Comparison of ENCODE assay signal across 8 cellular contexts in the genomic region with DNA sequence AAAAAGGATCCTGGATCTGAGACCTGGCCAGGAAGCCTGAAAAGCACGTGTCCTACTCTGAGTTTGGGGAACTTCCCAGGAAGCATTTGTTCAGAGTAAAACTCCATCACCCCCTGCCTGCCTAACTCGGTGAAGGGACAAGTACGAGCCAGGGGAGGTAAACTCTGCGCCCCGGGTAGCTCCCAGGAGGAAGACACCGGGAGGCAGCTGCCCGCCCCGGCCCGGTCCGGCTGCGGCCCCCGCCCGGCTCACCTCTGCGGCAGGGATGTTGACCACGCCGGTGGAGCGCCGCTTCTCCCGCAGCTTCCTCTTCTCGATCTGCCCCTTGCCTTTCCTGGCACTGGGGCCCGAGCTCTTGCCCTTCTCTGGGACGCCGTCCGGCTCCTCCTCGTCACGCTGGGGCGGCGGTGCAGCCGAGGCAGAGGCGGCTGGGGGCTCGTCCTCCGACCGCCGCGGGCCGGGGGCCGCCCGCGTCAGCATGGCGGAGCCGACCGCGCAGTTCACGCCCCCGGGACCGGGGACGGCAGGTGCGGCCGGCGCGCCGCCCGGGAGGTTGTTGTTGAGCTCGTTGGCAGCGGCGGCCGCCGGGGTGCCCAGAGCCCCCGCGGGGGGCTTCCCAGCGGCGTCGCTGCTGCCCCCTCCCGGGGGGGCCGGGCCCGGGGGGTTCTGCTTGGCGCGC. TPM values are rescaled to one million over a fixed set of nuclear protein-coding genes. Genes with fewer than 3 reads are reported as not detected.
DNase-seq lines count a peak whose midpoint lies in the region; ATAC-seq, FAIRE-seq and TF ChIP-seq lines count a peak whose summit lies in the region.

No MANE protein-coding gene starts in this region.

- H4K91ac ChIP-seq in H9 (ENCODE audit: insufficient read length, low read depth, low read length): no peak overlapping the region

- H3K23ac ChIP-seq in H9 (ENCODE audit: insufficient read length, low read depth, low read length): no peak overlapping the region

- CTCF ChIA-PET in A549 (lab: Yijun Ruan, JAX): interaction anchor here (0.6 to 2.6 kb wide), 9 partner anchors 10 to 577 kb away, joined by 3 to 9 read pairs (median 4); no protein-coding TSS in a partner anchor

- POLR2A ChIA-PET in A549 (lab: Yijun Ruan, JAX): interaction anchor here (1.0 to 3.1 kb wide), 5 partner anchors 8 to 142 kb away, joined by 5 to 16 read pairs (median 8); no protein-coding TSS in a partner anchor

- TF ChIP-seq EP300 in A549 (IDR thresholded peaks at IDR 0.05): no peak

- H3K14ac ChIP-seq in H9 (ENCODE audit: insufficient read depth, low read length): peak overlapping the region; percentile 93; the same call in 1 of the 2 replicates

- H2AK5ac ChIP-seq in H9 (ENCODE audit: insufficient read length, low read length): no peak overlapping the region

- no peak overlapping the region for H2AFZ ChIP-seq in H9 (ENCODE audit: low read length)

- H3K4me3 Mint-ChIP-seq in H9: peak overlapping the region; percentile 87 to 97
- H3K4me3 Mint-ChIP-seq in activated T-cell treated with anti-CD3 and anti-CD28 coated beads, Interleukin-2, amount 50 U/mL, for 4 hours: peak overlapping the region; percentile 76

- peaks cover 45% of the 10 kb centered on the region for H3K79me2 ChIP-seq in H9 (ENCODE audit: insufficient read depth, low read length)

- TF ChIP-seq CTCF in A549 (IDR thresholded peaks at IDR 0.05): no peak
- no peak for TF ChIP-seq CTCF in H9 (conservative IDR thresholded peaks at IDR 0.05)
- TF ChIP-seq CTCF in neutrophil (IDR thresholded peaks at IDR 0.05): no peak

- no peak overlapping the region for H4K8ac ChIP-seq in H9 (replicated peaks; ENCODE audit: insufficient read length, low read depth, low read length)

- H3K56ac ChIP-seq in H9 (ENCODE audit: insufficient read length, low read depth, low read length): no peak overlapping the region

- H3K18ac ChIP-seq in H9 (ENCODE audit: insufficient read length, low read depth, low read length): no peak overlapping the region

- H3K9me3 Mint-ChIP-seq in H9: peaks cover 0 to 2% of the 10 kb centered on the region in 2 experiments; a peak in 2 of 5 replicates
- no peaks in the 10 kb centered on the region for H3K9me3 Mint-ChIP-seq in activated T-cell treated with anti-CD3 and anti-CD28 coated beads, Interleukin-2, amount 50 U/mL, for 4 hours

- ATAC-seq in A549: peak; percentile 14 to 15
- peak; percentile 30 to 32 for ATAC-seq in activated T-cell treated with anti-CD3 and anti-CD28 coated beads, Interleukin-2, amount 50 U/mL, for 4 hours

- WGBS in A549 (ENCODE audit: missing lambda C conversion rate): 0% methylated on average over 16 of the region's 68 CpGs
- no CpG with 5 or more reads among the region's 68 CpGs for WGBS in H9 (ENCODE audit: extremely low coverage, insufficient read length, low lambda C conversion rate)

- no peak overlapping the region for H3K4ac ChIP-seq in H9 (ENCODE audit: low read depth, low read length)

- DNase-seq in A549 (ENCODE audit: low read depth in 1 of 2, low spot score in 1 of 2): peak; percentile 38 to 76
- peak; percentile 26 for DNase-seq in GDM1 (lab: John Stamatoyannopoulos, UW)
- DNase-seq in H9: peak; percentile 57
- peak; percentile 52 for DNase-seq in LHCN-M2 (ENCODE audit: low read depth)
- DNase-seq in activated T-cell treated with anti-CD3 and anti-CD28 coated beads, Interleukin-2, amount 50 U/mL, for 4 hours: no peak
- peak; percentile 53 for DNase-seq in glomerular visceral epithelial cell (ENCODE audit: extremely low spot score)
- DNase-seq in cerebellar nuclear complex (lab: John Stamatoyannopoulos, UW): no peak

- peak overlapping the region; percentile 90 for H3K4me2 ChIP-seq in A549
- peak overlapping the region; percentile 94 for H3K4me2 ChIP-seq in H9 (ENCODE audit: insufficient read depth, insufficient read length, low read length)

- H3K4me3 ChIP-seq in A549 (peak overlapping the region; percentile 88), neutrophil (ENCODE audit: low read depth in 1 of 2, low read length in 1 of 2) (peak overlapping the region; percentile 57 to 67)

- H2BK15ac ChIP-seq in H9 (ENCODE audit: low read depth, low read length): no peak overlapping the region

- no peak overlapping the region for H4K5ac ChIP-seq in H9 (ENCODE audit: insufficient read length, low read depth, low read length)

- H3T11ph ChIP-seq in H9 (ENCODE audit: low read length): no peak overlapping the region

- H3K79me1 ChIP-seq in H9 (ENCODE audit: insufficient read depth, low read depth, low read length, poor library complexity, severe bottlenecking): no peaks in the 10 kb centered on the region

- H3K27ac Mint-ChIP-seq in H9: peak overlapping the region; percentile 93 to 96 (median 93); a peak in 3 of 7 replicates

- no peak for FAIRE-seq in A549 (lab: Jason Lieb, UNC)

- H2BK20ac ChIP-seq in H9 (ENCODE audit: low read depth, low read length, poor library complexity, severe bottlenecking): no peak overlapping the region

- H3K27ac ChIP-seq in A549: peak overlapping the region; percentile 93 to 98
- H3K27ac ChIP-seq in H9 (ENCODE audit: insufficient read length, low read depth, low read length): peak overlapping the region; percentile 26
- peak overlapping the region; percentile 38 for H3K27ac ChIP-seq in neutrophil

- H3K36me3 Mint-ChIP-seq in H9 (ENCODE audit: insufficient read depth in 1 of 3, low read depth in 3 of 3): peaks cover 21 to 27% (median 22%) of the 10 kb centered on the region in 3 experiments
- H3K36me3 Mint-ChIP-seq in activated T-cell treated with anti-CD3 and anti-CD28 coated beads, Interleukin-2, amount 50 U/mL, for 4 hours (ENCODE audit: insufficient read depth): no peaks in the 10 kb centered on the region

- H3K27me3 ChIP-seq in H9 (ENCODE audit: insufficient read depth, low read length) (no peaks in the 10 kb centered on the region), neutrophil (peaks cover 65% of the 10 kb centered on the region)

- TF ChIP-seq RAD21 in A549 (conservative IDR thresholded peaks at IDR 0.05 in 1 of 2, IDR thresholded peaks at IDR 0.05 in 1 of 2): no peak

- H3K4me1 ChIP-seq in A549 (peaks cover 44% of the 10 kb centered on the region), H9 (ENCODE audit: insufficient read depth, low read length) (peaks cover 3% of the 10 kb centered on the region; the same call in 1 of the 2 replicates), neutrophil (ENCODE audit: control insufficient read depth in 1 of 2, insufficient read depth in 1 of 2, low read depth in 1 of 2, low read length in 1 of 2) (peaks cover 22 to 27% of the 10 kb centered on the region in 2 experiments)

- H3K23me2 ChIP-seq in H9 (ENCODE audit: insufficient read length, low read depth, low read length, poor library complexity, severe bottlenecking): peaks cover 22% of the 10 kb centered on the region

- no peaks in the 10 kb centered on the region for H4K20me1 ChIP-seq in H9 (ENCODE audit: control insufficient read depth, insufficient read depth, insufficient read length)

- peaks cover 45 to 50% of the 10 kb centered on the region in 2 experiments for H3K4me1 Mint-ChIP-seq in H9
- H3K4me1 Mint-ChIP-seq in activated T-cell treated with anti-CD3 and anti-CD28 coated beads, Interleukin-2, amount 50 U/mL, for 4 hours (ENCODE audit: low read depth): peaks cover 12% of the 10 kb centered on the region

- TF ChIP-seq POLR2A in A549 (IDR thresholded peaks at IDR 0.05; ENCODE audit: low read length): no peak

- H3K9ac ChIP-seq in H9 (ENCODE audit: extremely low read depth, insufficient read length, low read length): peak overlapping the region; percentile 94

- no peak overlapping the region for H2BK120ac ChIP-seq in H9 (ENCODE audit: low read depth, low read length, poor library complexity, severe bottlenecking)

- H2BK12ac ChIP-seq in H9 (ENCODE audit: insufficient read length, low read depth, low read length): no peak overlapping the region

- H2BK5ac ChIP-seq in H9 (ENCODE audit: insufficient read length, low read length): no peak overlapping the region

- H3K9me3 ChIP-seq in A549: no peaks in the 10 kb centered on the region
- H3K9me3 ChIP-seq in H9 (ENCODE audit: control insufficient read depth, low read depth, low read length): no peaks in the 10 kb centered on the region
- no peaks in the 10 kb centered on the region for H3K9me3 ChIP-seq in neutrophil

- no peaks in the 10 kb centered on the region for H3K27me3 Mint-ChIP-seq in H9 (ENCODE audit: low read depth)
- peaks cover 63% of the 10 kb centered on the region for H3K27me3 Mint-ChIP-seq in activated T-cell treated with anti-CD3 and anti-CD28 coated beads, Interleukin-2, amount 50 U/mL, for 4 hours (ENCODE audit: low read depth)

- H3K36me3 ChIP-seq in neutrophil: no peaks in the 10 kb centered on the region

TF ChIP-seq in A549, 52 proteins besides CTCF, POLR2A, EP300 and RAD21 (continues in another document):
- TF ChIP-seq E2F6 (IDR thresholded peaks at IDR 0.05; ENCODE audit: borderline replicate concordance, low read depth): no peak
- peak in 1 of 2 experiments; percentile 47; a peak in 2 of 5 replicates for TF ChIP-seq JUN (IDR thresholded peaks at IDR 0.05)

RNA-seq across cellular contexts. Expression of gene PAWR, which starts 1.1 kb away (rescaled TPM):
- 34.0 and 55.2 TPM in 2 replicates for polyA plus RNA-seq in A549 (2011; rRNA removed)
- polyA plus RNA-seq in A549 (2012; cell fraction: cytosol; rRNA removed): 33.9 and 41.3 TPM in 2 replicates
- polyA plus RNA-seq in A549 (2012; cell fraction: nucleus; rRNA removed): 31.0 and 33.9 TPM in 2 replicates
- polyA plus RNA-seq in A549 (2017; fragmentation: RNase III; extraction: RNeasy Plus Mini Kit Qiagen cat#74134 plus additional on column Dnase treatment): 40.8 to 44.9 TPM (median 44.4 TPM) in 3 replicates
- 21.9 and 26.1 TPM in 2 replicates for polyA minus RNA-seq in A549 (2011; rRNA and poly(A)+ RNA removed)
- total RNA-seq in H9 (2021): 176 and 190 TPM in 2 replicates
- total RNA-seq in LHCN-M2 (2014; rRNA removed): 8.3 and 13.9 TPM in 2 replicates
- polyA plus RNA-seq in LHCN-M2 (2012): 13.7 TPM
- total RNA-seq in activated T-cell treated with anti-CD3 and anti-CD28 coated beads, Interleukin-2, amount 50 U/mL, for 4 hours: 1 to 10 TPM; 1.5 to 7.3 (median 7.3) TPM

Comparison
In these comparisons a context has a peak if more than half of its experiments do, and no peak if none do; other contexts are left out.
1. DNase-seq: peak in A549 (2 of 2), GDM1 (single experiment), H9 (single experiment), LHCN-M2 (single experiment) and glomerular visceral epithelial cell (single experiment); none in activated T-cell treated with anti-CD3 and anti-CD28 coated beads, Interleukin-2, amount 50 U/mL, for 4 hours (single experiment) and cerebellar nuclear complex (0 of 2).
2. H3K27ac ChIP-seq: peak in every context shown above with its lines; median percentile 96 in A549; 38 in neutrophil; 26 in H9.
3. RNA of gene PAWR, which starts 1.1 kb away (total RNA-seq): 176 to 190 TPM in H9; 8.3 to 13.9 TPM in LHCN-M2 and 1.5 to 7.3 TPM in activated T-cell treated with anti-CD3 and anti-CD28 coated beads, Interleukin-2, amount 50 U/mL, for 4 hours; every median in the first group is over 10 times any median in the second.